12 cellular contexts compared by ENCODE assay signal in the genomic region with DNA sequence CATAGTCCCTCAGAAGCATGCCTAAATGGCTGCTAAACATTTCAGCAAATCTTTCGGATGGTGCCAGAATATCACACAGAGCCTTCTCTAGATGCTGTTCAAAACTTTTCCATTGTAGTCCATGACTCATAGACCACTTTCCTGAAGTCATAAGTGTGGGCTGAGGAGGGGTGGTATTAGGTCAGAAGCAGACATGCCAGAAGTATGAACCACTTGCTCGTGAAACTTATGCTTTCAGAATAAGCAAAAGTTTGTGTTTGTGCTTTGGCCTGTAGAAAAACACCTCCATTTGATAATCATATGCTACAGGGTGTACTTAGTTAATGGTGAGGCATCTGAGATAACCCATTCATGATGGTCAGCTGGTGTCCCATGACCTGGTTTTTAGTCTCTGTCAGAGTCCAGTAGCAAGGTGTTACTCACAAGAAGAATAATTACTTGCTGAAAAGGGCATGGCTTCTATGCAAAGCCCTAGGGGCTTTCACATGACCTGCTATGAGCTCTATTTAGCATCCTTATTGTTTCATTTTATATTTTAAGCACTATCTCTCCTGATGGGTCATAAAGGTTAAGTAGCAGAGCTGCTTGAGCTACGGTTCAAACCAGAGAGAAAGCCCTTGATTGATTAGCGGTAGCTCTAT.
A peak's percentile ranks its signal among the peaks of the same experiment; 100 is the strongest.
DNase-seq lines count a peak whose midpoint lies in the region; ATAC-seq, FAIRE-seq and TF ChIP-seq lines count a peak whose summit lies in the region.
"Had no signal": no experiment of that assay in that cellular context is flagged by ENCODE, and none has a peak within 500 bp of the region (broad histone marks: within the 10 kb centered on the region; RNA-seq: fewer than 3 reads in every experiment).

No MANE protein-coding gene starts in this region.

- H3K4ac ChIP-seq in IMR-90 (ENCODE audit: low read depth, low read length), result peak overlapping the region; percentile 19; the same call in 1 of the 2 replicates

- peak overlapping the region; percentile 77 for H2BK120ac ChIP-seq in IMR-90 (ENCODE audit: low read depth, low read length)

- no peak overlapping the region; the same call in 1 of the 2 replicates for H3K18ac ChIP-seq in IMR-90 (ENCODE audit: low read depth, low read length)

- POLR2A ChIA-PET in IMR-90 (lab: Charles Lee; ENCODE audit: unreplicated experiment), result no interaction called here

- TF ChIP-seq RAD21 in IMR-90 (IDR thresholded peaks at IDR 0.05; ENCODE audit: low read length), result no peak

- H3K4me3 Mint-ChIP-seq in T-helper 2 cell treated with Interferon-gamma antibody and Interleukin-4, amounts not matched to agents 5 μg/mL and 100 μg/mL, for 36 hours, result no peak overlapping the region
- H3K4me3 Mint-ChIP-seq in progenitor cell of endocrine pancreas (ENCODE audit: low read depth) (no peak overlapping the region), GM23338 (no peak overlapping the region)

- FAIRE-seq in bronchial epithelial cell (lab: Jason Lieb, UNC), result no peak
- FAIRE-seq: pancreas had no signal

- H3K4me2 ChIP-seq in IMR-90 (ENCODE audit: low read depth, low read length), result peak overlapping the region; percentile 32; the same call in 1 of the 2 replicates
- no peak overlapping the region for H3K4me2 ChIP-seq in GM23338

- no peak for TF ChIP-seq POLR2A in IMR-90 (IDR thresholded peaks at IDR 0.05; ENCODE audit: low read depth, low read length)

- no peaks in the 10 kb centered on the region for H3K9me3 ChIP-seq in IMR-90 (ENCODE audit: control insufficient read depth, insufficient read depth, low read length)
- H3K9me3 ChIP-seq: pancreas had no signal

- H2AFZ ChIP-seq in IMR-90 (replicated peaks; ENCODE audit: low read length, poor library complexity), result no peak overlapping the region
- no peak overlapping the region for H2AFZ ChIP-seq in GM23338

- H3K27ac Mint-ChIP-seq in T-helper 2 cell treated with Interferon-gamma antibody and Interleukin-4, amounts not matched to agents 5 μg/mL and 100 μg/mL, for 36 hours, result no peak overlapping the region
- H3K27ac Mint-ChIP-seq in progenitor cell of endocrine pancreas (peak overlapping the region; percentile 51), GM23338 (no peak overlapping the region)

- TF ChIP-seq CTCF in IMR-90 (conservative IDR thresholded peaks at IDR 0.05; ENCODE audit: low read depth, low read length) (no peak), bronchial epithelial cell (IDR thresholded peaks at IDR 0.05; ENCODE audit: insufficient read depth, low read length, severe bottlenecking) (no peak), progenitor cell of endocrine pancreas (IDR thresholded peaks at IDR 0.05; ENCODE audit: unreplicated experiment) (no peak), GM23338 (conservative IDR thresholded peaks at IDR 0.05; ENCODE audit: low read depth in 2 of 2) (no peak)

- H3K4me3 ChIP-seq in IMR-90 (ENCODE audit: insufficient read depth, low read depth, low read length), result no peak overlapping the region
- no peak overlapping the region for H3K4me3 ChIP-seq in bronchial epithelial cell (ENCODE audit: low read depth, low read length)
- H3K4me3 ChIP-seq in GM23338, result no peak overlapping the region
- H3K4me3 ChIP-seq: pancreas had no signal

- H3K27me3 ChIP-seq in IMR-90 (ENCODE audit: control insufficient read depth, insufficient read depth, low read length), result no peaks in the 10 kb centered on the region
- no peaks in the 10 kb centered on the region for H3K27me3 ChIP-seq in bronchial epithelial cell (ENCODE audit: control insufficient read depth, insufficient read depth, low read length)
- no peaks in the 10 kb centered on the region for H3K27me3 ChIP-seq in GM23338 (ENCODE audit: insufficient read depth)
- H3K27me3 ChIP-seq: pancreas had no signal

- no peak overlapping the region for H4K8ac ChIP-seq in IMR-90 (ENCODE audit: low read depth in 2 of 2, low read length in 2 of 2)

- peak; percentile 97 for ATAC-seq in IMR-90 (ENCODE audit: low read depth)
- ATAC-seq in GM23338, result no peak
- ATAC-seq in GM19023 (IDR thresholded peaks at IDR 0.05; ENCODE audit: unreplicated experiment), result no peak
- ATAC-seq: Panc1 had no signal

- H3K23ac ChIP-seq in IMR-90 (ENCODE audit: low read depth, low read length), result no peak overlapping the region

- no TSS peak for BruUV-seq in IMR-90 (replicated peaks; lab: Mats Ljungman, UMichigan)

- in situ Hi-C loops in IMR-90 (cut with MboI; ENCODE audit: low sequenced_read_pairs), result no loop called here

- H2BK15ac ChIP-seq in IMR-90 (ENCODE audit: low read depth, low read length), result peak overlapping the region; percentile 70; the same call in 1 of the 3 replicates

- H3K36me3 ChIP-seq in IMR-90 (ENCODE audit: control insufficient read depth, insufficient read depth, low read length) (no peaks in the 10 kb centered on the region), bronchial epithelial cell (ENCODE audit: control insufficient read depth, insufficient read depth, low read length) (no peaks in the 10 kb centered on the region), GM23338 (ENCODE audit: insufficient read depth) (no peaks in the 10 kb centered on the region)
- H3K36me3 ChIP-seq: pancreas had no signal

- no peaks in the 10 kb centered on the region for H3K4me1 ChIP-seq in IMR-90 (ENCODE audit: control insufficient read depth, insufficient read depth, low read length)
- H3K4me1 ChIP-seq in GM23338 (ENCODE audit: insufficient read depth), result no peaks in the 10 kb centered on the region
- H3K4me1 ChIP-seq: pancreas had no signal

- no peak overlapping the region for H2AK9ac ChIP-seq in IMR-90 (replicated peaks; ENCODE audit: low read depth, low read length, poor library complexity)

- CTCF ChIA-PET in IMR-90 (lab: Yijun Ruan, JAX), result interaction anchor here (1.4 kb wide), 1 partner anchor 10 kb away, joined by 3 read pairs; no protein-coding TSS in a partner anchor

- H3F3A ChIP-seq in GM23338 (replicated peaks; ENCODE audit: low read depth), result no peaks in the 10 kb centered on the region

- H3K9ac ChIP-seq in IMR-90 (ENCODE audit: low read depth, low read length), result no peak overlapping the region

- H3K27ac ChIP-seq in IMR-90 (ENCODE audit: insufficient read depth, low read length), result no peak overlapping the region
- H3K27ac ChIP-seq in GM23338 (ENCODE audit: low read depth), result no peak overlapping the region
- H3K27ac ChIP-seq: pancreas had no signal

- no CpG with 5 or more reads among the region's 4 CpGs for WGBS in IMR-90 (ENCODE audit: extremely low coverage in 2 of 2, insufficient read length in 1 of 2), 2 experiments

- H3K9me3 Mint-ChIP-seq in T-helper 2 cell treated with Interferon-gamma antibody and Interleukin-4, amounts not matched to agents 5 μg/mL and 100 μg/mL, for 36 hours, result peaks cover 4% of the 10 kb centered on the region
- no peaks in the 10 kb centered on the region for H3K9me3 Mint-ChIP-seq in progenitor cell of endocrine pancreas (ENCODE audit: low read depth)
- H3K9me3 Mint-ChIP-seq in GM23338, result no peaks in the 10 kb centered on the region

- H3K79me1 ChIP-seq in IMR-90 (ENCODE audit: low read depth in 1 of 2, low read length in 2 of 2), result no peaks in the 10 kb centered on the region

- H3K14ac ChIP-seq in IMR-90 (replicated peaks; ENCODE audit: low read depth, low read length), result no peak overlapping the region

- peaks cover 13% of the 10 kb centered on the region for H3K4me1 Mint-ChIP-seq in T-helper 2 cell treated with Interferon-gamma antibody and Interleukin-4, amounts not matched to agents 5 μg/mL and 100 μg/mL, for 36 hours (ENCODE audit: low read depth)
- H3K4me1 Mint-ChIP-seq in progenitor cell of endocrine pancreas (ENCODE audit: low read depth) (peaks cover 1% of the 10 kb centered on the region), GM23338 (no peaks in the 10 kb centered on the region)

- H3K9me1 ChIP-seq in IMR-90 (ENCODE audit: insufficient read depth, low read length), result no peaks in the 10 kb centered on the region

- no peak overlapping the region for H4K91ac ChIP-seq in IMR-90 (ENCODE audit: insufficient read depth, low read depth, low read length)

- dilution Hi-C loops in IMR-90 (cut with HindIII; ENCODE audit: low sequenced_read_pairs, unreplicated experiment), result no loop called here

- no peak overlapping the region; the same call in 1 of the 2 replicates for H4K5ac ChIP-seq in IMR-90 (ENCODE audit: low read depth, low read length)

- H3K36me3 Mint-ChIP-seq in T-helper 2 cell treated with Interferon-gamma antibody and Interleukin-4, amounts not matched to agents 5 μg/mL and 100 μg/mL, for 36 hours (ENCODE audit: low read depth), result no peaks in the 10 kb centered on the region
- H3K36me3 Mint-ChIP-seq in progenitor cell of endocrine pancreas (ENCODE audit: insufficient read depth), result no peaks in the 10 kb centered on the region
- H3K36me3 Mint-ChIP-seq in GM23338 (ENCODE audit: low read depth), result no peaks in the 10 kb centered on the region

- no peaks in the 10 kb centered on the region for H3K79me2 ChIP-seq in GM23338 (replicated peaks; ENCODE audit: insufficient read depth)

- intact Hi-C loops in IMR-90 (cut with micrococcal nuclease), result no loop called here

- no peak overlapping the region for H2AK5ac ChIP-seq in IMR-90 (ENCODE audit: low read depth, low read length)

- peak; percentile 40 for DNase-seq in T-helper 2 cell treated with Interferon-gamma antibody and Interleukin-4, amounts not matched to agents 5 μg/mL and 100 μg/mL, for 36 hours (ENCODE audit: low spot score)
- DNase-seq in T-helper 2 cell, result no peak
- peak; percentile 96 for DNase-seq in IMR-90
- DNase-seq in bronchial epithelial cell (ENCODE audit: low read depth), result peak; percentile 89
- no peak for DNase-seq in progenitor cell of endocrine pancreas (ENCODE audit: low spot score, unreplicated experiment)
- no peak for DNase-seq in GM23338 (ENCODE audit: low spot score)
- DNase-seq in NCI-H2171 treated with DMSO at 0.1 percent for 48 hours (lab: John Stamatoyannopoulos, UW), result no peak
- DNase-seq: 8988T, NCI-H1092, pancreas had no signal

- no peaks in the 10 kb centered on the region for H3K27me3 Mint-ChIP-seq in T-helper 2 cell treated with Interferon-gamma antibody and Interleukin-4, amounts not matched to agents 5 μg/mL and 100 μg/mL, for 36 hours (ENCODE audit: low read depth)
- peaks cover 2% of the 10 kb centered on the region for H3K27me3 Mint-ChIP-seq in progenitor cell of endocrine pancreas
- peaks cover 5% of the 10 kb centered on the region for H3K27me3 Mint-ChIP-seq in GM23338 (ENCODE audit: insufficient read depth, low read depth, poor library complexity)

- no peak overlapping the region for H3K56ac ChIP-seq in IMR-90 (ENCODE audit: extremely low read depth, insufficient read depth, low read length)

- no peaks in the 10 kb centered on the region for H4K20me1 ChIP-seq in IMR-90 (ENCODE audit: insufficient read depth, low read length)
- no peaks in the 10 kb centered on the region for H4K20me1 ChIP-seq in GM23338 (replicated peaks; ENCODE audit: insufficient read depth)

- peak overlapping the region; percentile 52 for H2BK5ac ChIP-seq in IMR-90 (ENCODE audit: low read depth, low read length, poor library complexity, severe bottlenecking)

- peaks cover 11% of the 10 kb centered on the region; the same call in 1 of the 2 replicates for H3K9me2 ChIP-seq in GM23338 (ENCODE audit: insufficient read depth)

- H2BK20ac ChIP-seq in IMR-90 (ENCODE audit: low read depth, low read length), result peak overlapping the region; percentile 49; the same call in 1 of the 2 replicates

TF ChIP-seq in IMR-90, 13 proteins besides CTCF, POLR2A, EP300 and RAD21 (continues in another document):
- peak; percentile 93 for TF ChIP-seq FOS (IDR thresholded peaks at IDR 0.05; ENCODE audit: low read depth, low read length)

TF ChIP-seq in GM23338, 12 proteins besides CTCF, POLR2A, EP300 and RAD21 (continues in another document):
- no peak for TF ChIP-seq NANOG (IDR thresholded peaks at IDR 0.05; ENCODE audit: borderline replicate concordance)

Comparison
In these comparisons a context has a peak if more than half of its experiments do, and no peak if none do; other contexts are left out.
1. DNase-seq: peak in T-helper 2 cell treated with Interferon-gamma antibody and Interleukin-4, amounts not matched to agents 5 μg/mL and 100 μg/mL, for 36 hours (single experiment), IMR-90 (single experiment) and bronchial epithelial cell (single experiment); none in T-helper 2 cell (0 of 5), progenitor cell of endocrine pancreas (single experiment), GM23338 (single experiment) and NCI-H2171 treated with DMSO at 0.1 percent for 48 hours (single experiment).